ENCODE assay signal across 12 cellular contexts in the genomic region with DNA sequence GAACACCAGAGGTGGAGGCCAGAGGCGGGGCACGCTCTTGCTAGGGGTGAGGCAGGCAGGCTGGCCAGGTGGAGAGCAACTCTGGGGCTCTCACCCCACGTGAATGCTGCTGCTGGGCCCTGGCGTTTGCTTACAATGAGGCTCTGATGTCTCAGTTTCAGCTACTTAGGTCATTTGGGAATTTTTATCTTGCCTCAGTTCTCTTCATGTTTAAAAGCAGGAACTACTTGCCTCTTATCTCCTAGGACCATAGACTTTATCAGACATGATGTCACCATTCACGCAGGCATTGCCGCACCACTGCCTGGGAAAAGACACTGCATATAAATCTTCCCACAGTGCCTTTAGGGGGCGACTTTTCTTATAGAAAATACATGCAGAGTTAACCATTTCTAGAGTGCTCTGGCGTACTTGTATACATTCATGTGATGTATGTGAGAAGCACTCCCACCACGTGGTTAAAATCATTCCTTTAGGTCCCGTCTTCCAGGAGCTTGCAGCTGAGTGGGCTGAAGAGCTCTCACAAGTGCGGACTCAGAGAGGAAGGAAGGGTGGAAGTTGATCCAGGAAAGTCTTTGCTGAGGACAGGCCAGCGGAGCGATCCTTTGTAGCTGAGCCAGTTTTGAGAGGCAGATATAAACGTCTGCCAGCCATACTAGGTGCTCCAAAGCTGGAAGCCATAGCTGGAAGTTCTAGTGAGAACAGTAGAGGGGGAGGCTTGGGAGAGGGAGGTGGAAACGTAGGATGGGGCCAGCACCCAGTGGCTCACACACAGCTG.
DNase-seq lines count a peak whose midpoint lies in the region; ATAC-seq, FAIRE-seq and TF ChIP-seq lines count a peak whose summit lies in the region.
"Had no signal": no experiment of that assay in that cellular context is flagged by ENCODE, and none has a peak within 500 bp of the region (broad histone marks: within the 10 kb centered on the region; RNA-seq: fewer than 3 reads in every experiment).

No MANE protein-coding gene starts in this region.

- H3K4me1 ChIP-seq in heart left ventricle (peaks cover 0 to 10% (median 0%) of the 10 kb centered on the region in 12 donors), right atrium auricular region (no peaks in the 10 kb centered on the region), upper lobe of right lung (no peaks in the 10 kb centered on the region)
- H3K4me1 ChIP-seq: uterus had no signal

- H3K27me3 ChIP-seq in heart left ventricle (peaks cover 0 to 40% (median 0%) of the 10 kb centered on the region in 9 donors), right atrium auricular region (no peaks in the 10 kb centered on the region), bronchial epithelial cell (ENCODE audit: control insufficient read depth, insufficient read depth, low read length) (no peaks in the 10 kb centered on the region), upper lobe of right lung (no peaks in the 10 kb centered on the region)
- H3K27me3 ChIP-seq: ovary, uterus had no signal

- FAIRE-seq in bronchial epithelial cell (lab: Jason Lieb, UNC), result no peak

- no peaks in the 10 kb centered on the region for H3K9me3 ChIP-seq in heart left ventricle
- H3K9me3 ChIP-seq in right atrium auricular region, result no peaks in the 10 kb centered on the region
- H3K9me3 ChIP-seq in upper lobe of right lung, result no peaks in the 10 kb centered on the region
- H3K9me3 ChIP-seq: ovary, uterus had no signal

- no peaks in the 10 kb centered on the region for H3K36me3 ChIP-seq in heart left ventricle
- H3K36me3 ChIP-seq in right atrium auricular region, result no peaks in the 10 kb centered on the region
- H3K36me3 ChIP-seq in bronchial epithelial cell (ENCODE audit: control insufficient read depth, insufficient read depth, low read length), result no peaks in the 10 kb centered on the region
- no peaks in the 10 kb centered on the region for H3K36me3 ChIP-seq in upper lobe of right lung
- H3K36me3 ChIP-seq: ovary, uterus had no signal

- WGBS in heart left ventricle, 4 donors, result 22 to 37% (median 31%) methylated on average over 15 of the region's 15 CpGs

- H3K27ac ChIP-seq in heart left ventricle (no peak overlapping the region), right atrium auricular region (no peak overlapping the region), upper lobe of right lung (peak overlapping the region; percentile 3)
- H3K27ac ChIP-seq: uterus, VCaP had no signal

- intact Hi-C loops in heart left ventricle (cut with DNase I) (loop anchor here in 7 of 10 donors (10.0 kb wide), 4 partner anchors 102 to 242 kb away; no protein-coding TSS in a partner anchor), upper lobe of right lung (cut with DNase I) (no loop called here)

- peak in 3 of 4 donors; percentile 66 to 78 (median 78) for ATAC-seq in heart left ventricle
- ATAC-seq in left lobe of liver, result peak; percentile 33
- peak; percentile 66 for ATAC-seq in upper lobe of right lung

- DNase-seq in heart left ventricle, result peak in 1 of 5 donors; percentile 7
- no peak for DNase-seq in right atrium auricular region (ENCODE audit: low spot score)
- DNase-seq in bronchial epithelial cell (ENCODE audit: low read depth), result peak; percentile 13
- no peak for DNase-seq in left lobe of liver (ENCODE audit: low spot score)
- DNase-seq in upper lobe of right lung, result peak; percentile 68
- no peak for DNase-seq in SHP77 treated with DMSO at 0.1 percent for 48 hours (lab: John Stamatoyannopoulos, UW)
- no peak for DNase-seq in NCI-H2196 (lab: John Stamatoyannopoulos, UW; ENCODE audit: unreplicated experiment)
- no peak for DNase-seq in activated CD4-positive, alpha-beta T cell treated with anti-CD3 and anti-CD28 coated beads for 48 hours
- DNase-seq: NCI-H1092 treated with DMSO at 0.1 percent for 48 hours, ovary, uterus had no signal

- TF ChIP-seq POLR2A in heart left ventricle (IDR thresholded peaks at IDR 0.05), result no peak

- H3K4me3 ChIP-seq in heart left ventricle (no peak overlapping the region), right atrium auricular region (no peak overlapping the region), bronchial epithelial cell (ENCODE audit: low read depth, low read length) (no peak overlapping the region), upper lobe of right lung (no peak overlapping the region)
- H3K4me3 ChIP-seq: ovary, uterus had no signal

- TF ChIP-seq CTCF in heart left ventricle (IDR thresholded peaks at IDR 0.05), result no peak
- TF ChIP-seq CTCF in right atrium auricular region (IDR thresholded peaks at IDR 0.05), result no peak
- TF ChIP-seq CTCF in bronchial epithelial cell (IDR thresholded peaks at IDR 0.05; ENCODE audit: insufficient read depth, low read length, severe bottlenecking), result peak; percentile 1
- TF ChIP-seq CTCF in upper lobe of right lung (IDR thresholded peaks at IDR 0.05), result no peak

Comparison
In these comparisons a context has a peak if more than half of its experiments do, and no peak if none do; other contexts are left out.
1. DNase-seq: peak in bronchial epithelial cell (single experiment) and upper lobe of right lung (single experiment); none in right atrium auricular region (single experiment), left lobe of liver (single experiment), SHP77 treated with DMSO at 0.1 percent for 48 hours (single experiment), NCI-H2196 (single experiment) and activated CD4-positive, alpha-beta T cell treated with anti-CD3 and anti-CD28 coated beads for 48 hours (single experiment).
2. Peak in every context shown above with its lines, with median percentiles within 50 percentile points of each other: ATAC-seq.